Comparison of ENCODE assay signal across 1 cellular context in genomic region chr2:120678926-120679325, GRCh38.
TF ChIP-seq lines count a peak whose summit lies in the region.

No MANE protein-coding gene starts in this region.

TF ChIP-seq in H1, 55 proteins besides CTCF, POLR2A, EP300 and RAD21 (continued from another document):
- TF ChIP-seq CHD7 (IDR thresholded peaks at IDR 0.05; ENCODE audit: insufficient replicate concordance, low read length) (no peak), RFX5 (IDR thresholded peaks at IDR 0.05; ENCODE audit: borderline replicate concordance, low read depth, low read length) (no peak), TAF7 (optimal IDR thresholded peaks at IDR 0.05; ENCODE audit: borderline replicate concordance, low read depth, low read length) (no peak), NANOG (IDR thresholded peaks at IDR 0.05; ENCODE audit: insufficient read depth, low read depth, low read length, poor library complexity, severe bottlenecking) (no peak), FOSL1 (IDR thresholded peaks at IDR 0.05; ENCODE audit: insufficient read depth, low read depth, low read length) (no peak), HDAC6 (IDR thresholded peaks at IDR 0.05; ENCODE audit: low read depth, low read length) (no peak), EGR1 (IDR thresholded peaks at IDR 0.05; ENCODE audit: borderline replicate concordance, low read depth, low read length) (no peak), SIN3A (conservative IDR thresholded peaks at IDR 0.05 in 1 of 2, IDR thresholded peaks at IDR 0.05 in 1 of 2; ENCODE audit: low read depth in 1 of 2, low read length in 2 of 2) (no peak), RNF2 (IDR thresholded peaks at IDR 0.05; ENCODE audit: borderline replicate concordance, low read depth, low read length, missing control alignments, poor library complexity, severe bottlenecking) (no peak), YY1 (IDR thresholded peaks at IDR 0.05; ENCODE audit: low read depth, low read length) (no peak), GTF2F1 (IDR thresholded peaks at IDR 0.05; ENCODE audit: borderline replicate concordance, low read depth, low read length) (no peak), BCL11A (IDR thresholded peaks at IDR 0.05; ENCODE audit: low read depth in 2 of 2, low read length in 2 of 2) (no peak)
- TF ChIP-seq, protein P1, sequence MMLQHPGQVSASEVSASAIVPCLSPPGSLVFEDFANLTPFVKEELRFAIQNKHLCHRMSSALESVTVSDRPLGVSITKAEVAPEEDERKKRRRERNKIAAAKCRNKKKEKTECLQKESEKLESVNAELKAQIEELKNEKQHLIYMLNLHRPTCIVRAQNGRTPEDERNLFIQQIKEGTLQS (IDR thresholded peaks at IDR 0.05; ENCODE audit: insufficient read depth, low read depth, low read length) = no peak
TF ChIP-seq in H1: peak in this region for 0.
